ENCODE assay signal across 8 cellular contexts in genomic region chr9:128159784-128160602, GRCh38. TPM values are rescaled to one million over a fixed set of nuclear protein-coding genes. Genes with fewer than 3 reads are reported as not detected.
DNase-seq lines count a peak whose midpoint lies in the region; ATAC-seq, FAIRE-seq and TF ChIP-seq lines count a peak whose summit lies in the region.

TSS of gene BBLN (plus strand) at chr9:128160265. CDS start at chr9:128160408, 143 bp downstream.

- TF ChIP-seq CTCF in AG04450 (IDR thresholded peaks at IDR 0.05; ENCODE audit: low read depth, low read length) (no peak), kidney (IDR thresholded peaks at IDR 0.05; ENCODE audit: borderline replicate concordance, extremely low read depth, insufficient read depth) (no peak)

- ATAC-seq in GM19025 (IDR thresholded peaks at IDR 0.05; ENCODE audit: low read depth, unreplicated experiment) (peak; percentile 65), HG03342 (IDR thresholded peaks at IDR 0.05; ENCODE audit: unreplicated experiment) (peak; percentile 68)

- CTCF ChIA-PET in AG04450 (lab: Charles Lee) = interaction anchor here (1.0 to 1.1 kb wide), 2 partner anchors 31 to 43 kb away, joined by 4 read pairs; no protein-coding TSS in a partner anchor

- DNase-seq in AG04450 (ENCODE audit: low read depth, low spot score) (peak; percentile 77), NCI-H510A (lab: John Stamatoyannopoulos, UW) (peak; percentile 94), cerebellar nuclear complex (lab: John Stamatoyannopoulos, UW) (peak; percentile 69 to 70), kidney (peak; percentile 98)
- peak; percentile 89 for DNase-seq in activated CD4-positive, alpha-beta T cell treated with anti-CD3 and anti-CD28 coated beads for 1 hour
- peak; percentile 90 to 92 for DNase-seq in stimulated activated CD4-positive, alpha-beta T cell treated with anti-CD3 and anti-CD28 coated beads, Interleukin-15, amount 100 ng/mL, for 1 hour (ENCODE audit: low read depth in 1 of 2, low spot score in 1 of 2)

- H3K9me3 ChIP-seq in AG04450 (ENCODE audit: control insufficient read depth, insufficient read depth, low read length) = no peaks in the 10 kb centered on the region; the same call in 1 of the 2 replicates
- H3K9me3 ChIP-seq in kidney (ENCODE audit: control insufficient read depth in 1 of 2, low read length in 2 of 2) = no peaks in the 10 kb centered on the region

- H3K27me3 ChIP-seq in AG04450 (ENCODE audit: control insufficient read depth, insufficient read depth, low read length) = peaks cover 5% of the 10 kb centered on the region

- POLR2A ChIA-PET in AG04450 (lab: Yijun Ruan, JAX) = interaction anchor here (0.6 to 1.4 kb wide), 8 partner anchors 8 to 261 kb away, joined by 3 to 7 read pairs (median 3); no protein-coding TSS in a partner anchor

- peaks cover 3 to 8% of the 10 kb centered on the region in 2 donors for H3K36me3 ChIP-seq in kidney (ENCODE audit: control insufficient read depth in 1 of 2, insufficient read depth in 2 of 2, low read length in 2 of 2)

- peaks cover 0 to 9% of the 10 kb centered on the region in 2 donors for H3K4me1 ChIP-seq in kidney (ENCODE audit: control insufficient read depth in 1 of 2, insufficient read depth in 1 of 2, low read depth in 1 of 2, low read length in 2 of 2)

- peak within 1 kb of the TSS; percentile 11 for H3K27ac ChIP-seq in AG04450 (ENCODE audit: low read depth, low read length)
- H3K27ac ChIP-seq in kidney (ENCODE audit: low read depth in 2 of 2, low read length in 2 of 2) = no peak within 1 kb of the TSS

- intact Hi-C loops in kidney (cut with DNase I) = no loop called here

- H3K4me3 ChIP-seq in AG04450 (ENCODE audit: low read depth, low read length) (peak within 1 kb of the TSS; percentile 89), kidney (ENCODE audit: low read length in 2 of 2) (peak within 1 kb of the TSS; percentile 68 to 88)

- H3K9ac ChIP-seq in kidney (ENCODE audit: low read length in 2 of 2) = peak within 1 kb of the TSS; percentile 49 to 65

- FAIRE-seq in kidney (lab: Jason Lieb, UNC) = no peak

RNA-seq across cellular contexts. Expression of gene BBLN, which starts in this region (rescaled TPM):
- polyA plus RNA-seq in AG04450 (2011; rRNA removed) = 48.1 and 64.2 TPM in 2 replicates
- polyA minus RNA-seq in AG04450 (2011; rRNA and poly(A)+ RNA removed) = 15.2 and 16.8 TPM in 2 replicates
- 55.6 TPM for total RNA-seq in kidney
- 192 TPM for polyA plus RNA-seq in kidney (ENCODE audit: insufficient read depth, low read depth, low replicate concordance)
